ENCODE assay signal across 19 cellular contexts in the genomic region with DNA sequence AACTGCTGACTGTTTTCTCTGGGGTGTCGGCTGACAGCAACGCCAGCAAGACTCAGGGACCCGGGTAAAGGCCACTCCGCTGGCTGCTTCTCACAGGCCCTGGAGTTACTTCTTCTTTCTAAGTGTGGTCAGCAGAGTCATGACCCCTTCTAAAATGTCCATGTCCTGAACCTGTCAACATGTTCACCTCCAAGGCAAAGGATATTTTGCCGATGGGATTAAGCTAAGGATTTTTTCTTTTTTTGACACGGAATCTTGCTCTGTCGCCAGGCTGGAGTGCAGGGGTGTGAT. TPM values are rescaled to one million over a fixed set of nuclear protein-coding genes. Genes with fewer than 3 reads are reported as not detected.
DNase-seq lines count a peak whose midpoint lies in the region; ATAC-seq, FAIRE-seq and TF ChIP-seq lines count a peak whose summit lies in the region.
"Had no signal": no experiment of that assay in that cellular context is flagged by ENCODE, and none has a peak within 500 bp of the region (broad histone marks: within the 10 kb centered on the region; RNA-seq: fewer than 3 reads in every experiment).

No MANE protein-coding gene starts in this region.

- H4K20me1 ChIP-seq in astrocyte (ENCODE audit: insufficient read depth, low read length), result no peaks in the 10 kb centered on the region

- no peak overlapping the region for H2AFZ ChIP-seq in astrocyte (ENCODE audit: low read depth, low read length)

- ATAC-seq in naive thymus-derived CD4-positive, alpha-beta T cell, result no peak
- ATAC-seq: GM12878 had no signal

- no peak for DNase-seq in activated T-cell treated with anti-CD3 and anti-CD28 coated beads, Interleukin-2, amount 50 U/mL, for 24 hours
- no peak for DNase-seq in activated T-cell treated with anti-CD3 and anti-CD28 coated beads, Interleukin-2, amount 50 U/mL, for 1 hour
- DNase-seq in astrocyte (ENCODE audit: low read depth) (no peak), testis (no peak), globus pallidus (ENCODE audit: low spot score) (no peak), ecto neural progenitor cell (ENCODE audit: low spot score) (no peak)
- no peak for DNase-seq in naive thymus-derived CD4-positive, alpha-beta T cell
- no peak for DNase-seq in activated CD4-positive, CD25-positive, alpha-beta regulatory T cell (lab: John Stamatoyannopoulos, UW)
- DNase-seq: activated CD4-positive, alpha-beta T cell treated with anti-CD3 and anti-CD28 coated beads, Interleukin-2, amount 50 U/mL, for 1 hour; activated naive CD4-positive, alpha-beta T cell; GDM1; occipital lobe; stimulated activated CD4-positive, alpha-beta T cell treated with anti-CD3 and anti-CD28 coated beads, Interleukin-4, amount 100 ng/mL, for 4 hours had no signal

- WGBS in testis, 2 donors, result 79 to 81% methylated on average over 7 of the region's 7 CpGs

- peaks cover 8% of the 10 kb centered on the region for H3K4me1 Mint-ChIP-seq in activated T-cell treated with anti-CD3 and anti-CD28 coated beads, Interleukin-2, amount 50 U/mL, for 24 hours (ENCODE audit: low read depth)
- H3K4me1 Mint-ChIP-seq in astrocyte (ENCODE audit: low read depth, unreplicated experiment), result peaks cover 6% of the 10 kb centered on the region
- peaks cover 5 to 22% (median 11%) of the 10 kb centered on the region in 7 donors for H3K4me1 Mint-ChIP-seq in naive thymus-derived CD4-positive, alpha-beta T cell

- H3K4me1 ChIP-seq in astrocyte (ENCODE audit: insufficient read depth, low read length), result peaks cover 9% of the 10 kb centered on the region
- H3K4me1 ChIP-seq in naive thymus-derived CD4-positive, alpha-beta T cell (ENCODE audit: control insufficient read depth in 2 of 2, insufficient read depth in 2 of 2, low read length in 2 of 2), result peaks cover 0 to 9% of the 10 kb centered on the region in 2 donors
- peaks cover 23% of the 10 kb centered on the region for H3K4me1 ChIP-seq in testis

- POLR2A ChIA-PET in naive thymus-derived CD4-positive, alpha-beta T cell (lab: Charles Lee), result no interaction called here

- intact Hi-C loops in naive thymus-derived CD4-positive, alpha-beta T cell (cut with micrococcal nuclease), result no loop called here
- intact Hi-C loops in testis (cut with DNase I; ENCODE audit: low total_unique reads), result no loop called here

- H3K4me3 Mint-ChIP-seq in activated T-cell treated with anti-CD3 and anti-CD28 coated beads, Interleukin-2, amount 50 U/mL, for 24 hours, result no peak overlapping the region
- no peak overlapping the region for H3K4me3 Mint-ChIP-seq in astrocyte (ENCODE audit: unreplicated experiment)
- H3K4me3 Mint-ChIP-seq in naive thymus-derived CD4-positive, alpha-beta T cell, result peak overlapping the region in 3 of 10 donors; percentile 14 to 35 (median 19)

- no peak overlapping the region for H3K4me3 ChIP-seq in astrocyte (ENCODE audit: insufficient read depth, low read depth, low read length)
- no peak overlapping the region for H3K4me3 ChIP-seq in naive thymus-derived CD4-positive, alpha-beta T cell (ENCODE audit: low read length)
- no peak overlapping the region for H3K4me3 ChIP-seq in testis
- H3K4me3 ChIP-seq: ascending aorta, GM12878, suprapubic skin had no signal

- no peak overlapping the region for H3K9ac ChIP-seq in astrocyte (ENCODE audit: low read length)

- H3K4me2 ChIP-seq in astrocyte (ENCODE audit: low read length), result no peak overlapping the region

- H3K27ac Mint-ChIP-seq in activated T-cell treated with anti-CD3 and anti-CD28 coated beads, Interleukin-2, amount 50 U/mL, for 24 hours, result peak overlapping the region; percentile 11
- peak overlapping the region; percentile 7 for H3K27ac Mint-ChIP-seq in astrocyte (ENCODE audit: unreplicated experiment)
- peak overlapping the region in 6 of 9 donors; percentile 8 to 93 (median 64) for H3K27ac Mint-ChIP-seq in naive thymus-derived CD4-positive, alpha-beta T cell

- no peaks in the 10 kb centered on the region for H3K79me2 ChIP-seq in astrocyte (ENCODE audit: insufficient read depth, low read length)

- no peak for TF ChIP-seq POLR2A in testis (IDR thresholded peaks at IDR 0.05)

- no peak for TF ChIP-seq CTCF in astrocyte (IDR thresholded peaks at IDR 0.05; ENCODE audit: insufficient read depth, low read depth, low read length)
- TF ChIP-seq CTCF in testis (IDR thresholded peaks at IDR 0.05), result no peak

- peaks cover 4% of the 10 kb centered on the region for H3K27me3 Mint-ChIP-seq in activated T-cell treated with anti-CD3 and anti-CD28 coated beads, Interleukin-2, amount 50 U/mL, for 24 hours
- H3K27me3 Mint-ChIP-seq in astrocyte (ENCODE audit: low read depth, unreplicated experiment), result no peaks in the 10 kb centered on the region
- no peaks in the 10 kb centered on the region for H3K27me3 Mint-ChIP-seq in naive thymus-derived CD4-positive, alpha-beta T cell

- FAIRE-seq in astrocyte (lab: Jason Lieb, UNC), result no peak
- FAIRE-seq: GM12878, TTC549 had no signal

- H3K36me3 Mint-ChIP-seq in activated T-cell treated with anti-CD3 and anti-CD28 coated beads, Interleukin-2, amount 50 U/mL, for 24 hours (ENCODE audit: low read depth), result no peaks in the 10 kb centered on the region
- no peaks in the 10 kb centered on the region for H3K36me3 Mint-ChIP-seq in astrocyte (ENCODE audit: low read depth, unreplicated experiment)
- H3K36me3 Mint-ChIP-seq in naive thymus-derived CD4-positive, alpha-beta T cell, result no peaks in the 10 kb centered on the region

- CTCF ChIA-PET in naive thymus-derived CD4-positive, alpha-beta T cell (lab: Charles Lee), result no interaction called here

- H3K27ac ChIP-seq in astrocyte (ENCODE audit: low read depth, low read length) (no peak overlapping the region), testis (peak overlapping the region; percentile 6 to 71)
- no peak overlapping the region for H3K27ac ChIP-seq in naive thymus-derived CD4-positive, alpha-beta T cell (ENCODE audit: low read depth, low read length)
- H3K27ac ChIP-seq: 22Rv1, suprapubic skin had no signal

- no peaks in the 10 kb centered on the region for H3K36me3 ChIP-seq in astrocyte (ENCODE audit: insufficient read depth, low read length)
- H3K36me3 ChIP-seq in naive thymus-derived CD4-positive, alpha-beta T cell (ENCODE audit: control insufficient read depth in 2 of 3, insufficient read depth in 3 of 3, low read length in 3 of 3), result no peaks in the 10 kb centered on the region
- no peaks in the 10 kb centered on the region for H3K36me3 ChIP-seq in testis (ENCODE audit: low read depth, missing control alignments)
- H3K36me3 ChIP-seq: ascending aorta, suprapubic skin had no signal

- no peaks in the 10 kb centered on the region for H3K27me3 ChIP-seq in astrocyte (ENCODE audit: insufficient read depth, low read length)
- no peaks in the 10 kb centered on the region for H3K27me3 ChIP-seq in naive thymus-derived CD4-positive, alpha-beta T cell (ENCODE audit: control insufficient read depth in 2 of 2, insufficient read depth in 2 of 2, low read length in 2 of 2)
- H3K27me3 ChIP-seq in testis, result no peaks in the 10 kb centered on the region
- H3K27me3 ChIP-seq: ascending aorta, suprapubic skin had no signal

- H3K9me3 Mint-ChIP-seq in activated T-cell treated with anti-CD3 and anti-CD28 coated beads, Interleukin-2, amount 50 U/mL, for 24 hours, result no peaks in the 10 kb centered on the region
- H3K9me3 Mint-ChIP-seq in astrocyte (ENCODE audit: unreplicated experiment), result peaks cover 2% of the 10 kb centered on the region
- H3K9me3 Mint-ChIP-seq in naive thymus-derived CD4-positive, alpha-beta T cell, result peaks cover 0 to 32% (median 0%) of the 10 kb centered on the region in 11 donors

- no peaks in the 10 kb centered on the region for H3K9me3 ChIP-seq in astrocyte (ENCODE audit: insufficient read depth, low read depth, low read length)
- H3K9me3 ChIP-seq in naive thymus-derived CD4-positive, alpha-beta T cell (ENCODE audit: control insufficient read depth in 2 of 3, low read length in 3 of 3), result no peaks in the 10 kb centered on the region
- H3K9me3 ChIP-seq in testis, result no peaks in the 10 kb centered on the region
- H3K9me3 ChIP-seq: ascending aorta, suprapubic skin had no signal

RNA-seq across cellular contexts. Expression of a gene that starts 7.9 kb away (rescaled TPM):
- 1.7 and 2.2 TPM in 2 replicates for total RNA-seq in astrocyte
- total RNA-seq in naive thymus-derived CD4-positive, alpha-beta T cell, result 1 to 10 TPM in 1 of 5 experiments, under 1 TPM in 4; 0.59 to 1.2 (median 0.76) TPM
- 1 to 10 TPM in 1 of 2 donors, under 1 TPM in 1; 0.89 to 1.6 TPM for polyA plus RNA-seq in naive thymus-derived CD4-positive, alpha-beta T cell
- total RNA-seq in testis, result 10 to 100 TPM; 12.3 to 20.9 TPM
- 26.0 TPM for polyA plus RNA-seq in testis (ENCODE audit: insufficient read depth, low read depth, low replicate concordance)
- total RNA-seq: ascending aorta, HT1080 had no signal

RNA-seq across cellular contexts. Expression of a gene that starts 35.0 kb away (rescaled TPM):
- total RNA-seq in astrocyte (39.8 and 41.1 TPM in 2 replicates), testis (10 to 100 TPM; 28.7 to 35.9 TPM)
- total RNA-seq in naive thymus-derived CD4-positive, alpha-beta T cell, result 10 to 100 TPM in 1 of 5 experiments, 1 to 10 TPM in 4; 5.7 to 10.1 (median 7.2) TPM
- 1 to 10 TPM; 1.4 to 2.6 TPM for polyA plus RNA-seq in naive thymus-derived CD4-positive, alpha-beta T cell
- 21.0 TPM for polyA plus RNA-seq in testis (ENCODE audit: insufficient read depth, low read depth, low replicate concordance)

RNA-seq across cellular contexts. Expression of a gene that starts 41.5 kb away (rescaled TPM):
- total RNA-seq in astrocyte, result 26.2 and 27.5 TPM in 2 replicates
- total RNA-seq in naive thymus-derived CD4-positive, alpha-beta T cell, result 10 to 100 TPM; 13.8 to 49.2 (median 18.1) TPM
- polyA plus RNA-seq in naive thymus-derived CD4-positive, alpha-beta T cell, result 10 to 100 TPM in 1 of 2 donors, 1 to 10 TPM in 1; 8.8 to 11.7 TPM
- 10 to 100 TPM; 17.7 to 26.9 TPM for total RNA-seq in testis
- 15.2 TPM for polyA plus RNA-seq in testis (ENCODE audit: insufficient read depth, low read depth, low replicate concordance)

RNA-seq across cellular contexts. Expression of a gene that starts 54.6 kb away (rescaled TPM):
- total RNA-seq in astrocyte (81.9 and 90.2 TPM in 2 replicates), testis (100 to 1,000 TPM; 109 to 143 TPM)
- 100 to 1,000 TPM in 4 of 5 experiments, 10 to 100 TPM in 1; 82.0 to 157 (median 133) TPM for total RNA-seq in naive thymus-derived CD4-positive, alpha-beta T cell
- polyA plus RNA-seq in naive thymus-derived CD4-positive, alpha-beta T cell, result 10 to 100 TPM in 1 of 2 donors, 1 to 10 TPM in 1; 5.3 to 12.7 TPM
- 153 TPM for polyA plus RNA-seq in testis (ENCODE audit: insufficient read depth, low read depth, low replicate concordance)

Comparison
In these comparisons a context has a peak if more than half of its experiments do, and no peak if none do; other contexts are left out.
1. H3K27ac Mint-ChIP-seq: peak in every context shown above with its lines; median percentile 64 in naive thymus-derived CD4-positive, alpha-beta T cell; 11 in activated T-cell treated with anti-CD3 and anti-CD28 coated beads, Interleukin-2, amount 50 U/mL, for 24 hours; 7 in astrocyte.
2. H3K27ac ChIP-seq: peak in testis (2 of 2); none in astrocyte (single experiment) and naive thymus-derived CD4-positive, alpha-beta T cell (single experiment).